Comparison of ENCODE assay signal across 8 cellular contexts in genomic region chr1:3069491-3070303, GRCh38. TPM values are rescaled to one million over a fixed set of nuclear protein-coding genes. Genes with fewer than 3 reads are reported as not detected.
DNase-seq lines count a peak whose midpoint lies in the region; ATAC-seq and TF ChIP-seq lines count a peak whose summit lies in the region.

No MANE protein-coding gene starts in this region.

- intact Hi-C loops in lower leg skin (cut with DNase I; ENCODE audit: low total_unique reads): no loop called here

- WGBS in lower leg skin, 2 donors: 1% methylated on average over 47 to 74 of the region's 91 CpGs

- TF ChIP-seq POLR2A in lower leg skin (IDR thresholded peaks at IDR 0.05): no peak

- DNase-seq in DMS79 treated with DMSO at 0.1 percent for 48 hours (lab: John Stamatoyannopoulos, UW): peak; percentile 80
- peak; percentile 52 for DNase-seq in NCI-H2196 (lab: John Stamatoyannopoulos, UW; ENCODE audit: unreplicated experiment)
- DNase-seq in dermis blood vessel endothelial cell: peak; percentile 34
- no peak for DNase-seq in lower leg skin (ENCODE audit: low spot score in 2 of 2)
- DNase-seq in superior temporal gyrus (ENCODE audit: extremely low spot score): peak; percentile 37
- DNase-seq in NCI-H526 treated with DMSO at 0.1 percent for 48 hours (lab: John Stamatoyannopoulos, UW): no peak

- ATAC-seq in GM18858 (IDR thresholded peaks at IDR 0.05; ENCODE audit: unreplicated experiment): no peak
- no peak for ATAC-seq in HG02642 (IDR thresholded peaks at IDR 0.05; ENCODE audit: poor library complexity, unreplicated experiment)

- peak overlapping the region; percentile 40 for H3K4me3 ChIP-seq in lower leg skin (ENCODE audit: low read depth, poor library complexity, severe bottlenecking)

- no peak for TF ChIP-seq CTCF in lower leg skin (IDR thresholded peaks at IDR 0.05)

RNA-seq across cellular contexts. Expression of gene PRDM16, which starts 0.7 kb away (rescaled TPM):
- total RNA-seq in dermis blood vessel endothelial cell (not detected in 2 replicates), lower leg skin (under 1 TPM in 3 of 4 donors, not detected in 1; 0.08 to 0.91 (median 0.56) TPM)

RNA-seq across cellular contexts. Expression of gene ACTRT2, which starts 48.4 kb away (rescaled TPM):
- total RNA-seq in dermis blood vessel endothelial cell (not detected in 2 replicates), lower leg skin (not detected)

Comparison
In these comparisons a context has a peak if more than half of its experiments do, and no peak if none do; other contexts are left out.
1. DNase-seq: peak in DMS79 treated with DMSO at 0.1 percent for 48 hours (single experiment), NCI-H2196 (single experiment), dermis blood vessel endothelial cell (single experiment) and superior temporal gyrus (single experiment); none in lower leg skin (0 of 2) and NCI-H526 treated with DMSO at 0.1 percent for 48 hours (single experiment).